Comparison of ENCODE assay signal across 30 cellular contexts in genomic region chr12:96496944-96497343, GRCh38. TPM values are rescaled to one million over a fixed set of nuclear protein-coding genes. Genes with fewer than 3 reads are reported as not detected.
"Had no signal": no experiment of that assay in that cellular context is flagged by ENCODE, and none has a peak within 500 bp of the region (broad histone marks: within the 10 kb centered on the region; RNA-seq: fewer than 3 reads in every experiment).

No MANE protein-coding gene starts in this region.

- H3K4me3 ChIP-seq: coronary artery, esophagus squamous epithelium, heart right ventricle, lower lobe of right lung, ovary, psoas muscle, skin epidermis, spleen, suprapubic skin, transverse colon, vagina had no signal

- FAIRE-seq: endometrium had no signal

- H3K4me1 ChIP-seq: vagina had no signal

- H3K36me3 ChIP-seq: esophagus squamous epithelium, heart right ventricle, lower lobe of right lung, ovary, spleen, suprapubic skin, transverse colon, vagina had no signal

- H3K4me1 Mint-ChIP-seq: nephron progenitor cell had no signal

- H3K27me3 Mint-ChIP-seq: naive thymus-derived CD8-positive, alpha-beta T cell; stimulated activated naive CD8-positive, alpha-beta T cell treated with anti-CD3 and anti-CD28 coated beads, Interleukin-15, amount 100 ng/mL, for 72 hours had no signal

- H3K27ac Mint-ChIP-seq: nephron progenitor cell had no signal

- H3K9me3 ChIP-seq: esophagus squamous epithelium, heart right ventricle, lower lobe of right lung, ovary, psoas muscle, spleen, suprapubic skin, transverse colon, vagina had no signal

- DNase-seq: dermis blood vessel endothelial cell; effector memory CD4-positive, alpha-beta T cell; erythroblast; esophagus squamous epithelium; foreskin melanocyte; glutamatergic neuron; heart right ventricle; hippocampal formation; islet precursor cell; kidney glomerular epithelial cell; left colon; left ventricle myocardium superior; lower lobe of right lung; naive thymus-derived CD8-positive, alpha-beta T cell; nephron progenitor cell; occipital lobe; ovary; posterior cingulate gyrus; psoas muscle; right cardiac atrium; spleen; stimulated activated CD4-positive, alpha-beta T cell treated with anti-CD3 and anti-CD28 coated beads, Interleukin-4, amount 100 ng/mL, for 4 hours; stimulated activated naive CD4-positive, alpha-beta T cell; stimulated activated naive CD8-positive, alpha-beta T cell treated with anti-CD3 and anti-CD28 coated beads, Interleukin-15, amount 100 ng/mL, for 72 hours; transverse colon had no signal

- H3K36me3 Mint-ChIP-seq: naive thymus-derived CD8-positive, alpha-beta T cell had no signal

- H3K27me3 ChIP-seq: esophagus squamous epithelium, heart right ventricle, ovary, spleen, suprapubic skin, transverse colon, vagina had no signal

- H3K4me3 Mint-ChIP-seq: nephron progenitor cell; stimulated activated naive CD8-positive, alpha-beta T cell treated with anti-CD3 and anti-CD28 coated beads, Interleukin-15, amount 100 ng/mL, for 72 hours had no signal

- H3K9me3 Mint-ChIP-seq: naive thymus-derived CD8-positive, alpha-beta T cell; nephron progenitor cell; stimulated activated naive CD8-positive, alpha-beta T cell treated with anti-CD3 and anti-CD28 coated beads, Interleukin-15, amount 100 ng/mL, for 72 hours had no signal

- H3K27ac ChIP-seq: coronary artery, lower lobe of right lung, ovary, psoas muscle, suprapubic skin, vagina had no signal

- ATAC-seq: heart right ventricle; left colon; left ventricle myocardium superior; lower lobe of right lung; naive thymus-derived CD8-positive, alpha-beta T cell; psoas muscle; right cardiac atrium; stimulated activated naive CD8-positive, alpha-beta T cell treated with anti-CD3 and anti-CD28 coated beads, Interleukin-15, amount 100 ng/mL, for 72 hours had no signal

RNA-seq across cellular contexts. Expression of gene CFAP54, which starts 7.6 kb away (rescaled TPM):
- polyA plus RNA-seq: naive thymus-derived CD8-positive, alpha-beta T cell had no signal
